In the genomic region with DNA sequence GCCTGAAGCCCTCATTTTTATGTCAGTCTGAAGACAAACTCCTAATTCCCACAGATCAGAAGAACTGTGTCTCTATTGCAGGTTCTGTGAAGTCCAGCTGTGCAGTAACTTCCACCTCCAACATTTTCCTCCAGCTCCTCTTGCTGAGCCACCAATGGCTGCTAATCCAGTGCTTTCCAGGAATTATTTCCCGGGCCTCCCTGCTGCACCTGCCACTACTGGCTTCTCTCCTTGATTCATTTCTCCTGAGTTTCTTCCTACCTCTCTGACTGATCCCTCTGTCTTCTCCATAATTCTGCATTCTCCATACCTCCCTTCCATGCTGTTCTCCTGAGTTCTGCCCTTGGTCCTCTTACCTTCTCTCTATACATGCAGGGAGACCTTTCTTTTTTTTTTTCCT, we compare ENCODE assay signal across 10 cellular contexts. TPM values are rescaled to one million over a fixed set of nuclear protein-coding genes. Genes with fewer than 3 reads are reported as not detected.
"Had no signal": no experiment of that assay in that cellular context is flagged by ENCODE, and none has a peak within 500 bp of the region (broad histone marks: within the 10 kb centered on the region; RNA-seq: fewer than 3 reads in every experiment).

No MANE protein-coding gene starts in this region.

- H3K27ac ChIP-seq: GM23248 had no signal

- H2AFZ ChIP-seq: GM23248 had no signal

- H3K9ac ChIP-seq: GM23248 had no signal

- H3K9me3 ChIP-seq: HAP-1 had no signal

- DNase-seq: GM23248, GOT3, H7, KBM-7 had no signal

- H3K4me1 ChIP-seq: HAP-1 had no signal

- H3K4me3 ChIP-seq: GM23248, HAP-1 had no signal

- ATAC-seq: HCT116 had no signal

- FAIRE-seq: HTR-8/SVneo had no signal

- H3K36me3 ChIP-seq: HAP-1 had no signal

RNA-seq across cellular contexts. Expression of gene CISTR, which starts 45.7 kb away (rescaled TPM):
- total RNA-seq: GM23248, H4, H7, HT-29 had no signal
- polyA plus RNA-seq: GM23248, IgD-negative memory B cell had no signal
